ENCODE assay signal across 8 cellular contexts in the genomic region with DNA sequence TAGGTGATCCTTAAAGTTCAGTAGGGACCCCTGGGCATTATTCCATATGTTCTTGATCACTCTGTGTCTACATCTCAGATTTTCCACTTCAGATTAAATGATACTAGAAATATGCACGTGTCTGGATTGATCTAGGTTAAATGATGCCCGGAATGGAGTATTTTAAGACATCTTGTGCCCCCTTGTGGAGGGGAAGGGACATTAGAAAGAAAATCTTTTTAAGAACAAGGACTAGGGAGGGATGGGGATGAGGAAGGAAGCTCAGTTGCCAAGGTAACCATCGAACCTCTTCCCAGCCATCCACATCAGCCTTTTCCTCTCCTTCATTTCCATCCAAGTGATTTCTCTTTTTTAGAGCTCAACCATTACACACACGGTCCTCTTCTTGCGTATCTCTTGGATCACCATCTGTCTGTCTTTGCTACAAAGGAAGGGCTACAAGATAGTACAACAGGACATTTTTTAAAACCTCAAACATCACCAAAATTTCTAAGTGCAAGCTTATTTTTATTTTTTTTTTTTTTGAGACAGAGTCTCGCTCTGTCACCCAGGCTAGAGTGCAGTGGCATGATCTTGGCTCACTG. TPM values are rescaled to one million over a fixed set of nuclear protein-coding genes. Genes with fewer than 3 reads are reported as not detected.
DNase-seq lines count a peak whose midpoint lies in the region; ATAC-seq and TF ChIP-seq lines count a peak whose summit lies in the region.

No MANE protein-coding gene starts in this region.

- peaks cover 56% of the 10 kb centered on the region for H3K27me3 Mint-ChIP-seq in chondrocyte (ENCODE audit: low read depth)

- peak; percentile 26 to 67 (median 51) for DNase-seq in NCI-H1417 (lab: John Stamatoyannopoulos, UW)
- DNase-seq in NCI-H1417 treated with DMSO at 0.1 percent for 48 hours (lab: John Stamatoyannopoulos, UW): no peak
- peak; percentile 86 for DNase-seq in RKO (ENCODE audit: low spot score)
- no peak for DNase-seq in chondrocyte (ENCODE audit: low spot score)
- DNase-seq in lung microvascular endothelial cell (ENCODE audit: low read depth in 2 of 2): peak; percentile 57 to 58
- no peak for DNase-seq in epidermal melanocyte (ENCODE audit: insufficient read length, low spot score)
- no peak for DNase-seq in OCI-M2 (lab: John Stamatoyannopoulos, UW; ENCODE audit: unreplicated experiment)

- no peaks in the 10 kb centered on the region for H3K36me3 Mint-ChIP-seq in chondrocyte (ENCODE audit: low read depth)

- no peaks in the 10 kb centered on the region for H3K4me1 Mint-ChIP-seq in chondrocyte (ENCODE audit: low read depth)

- H3K4me3 Mint-ChIP-seq in chondrocyte (ENCODE audit: unreplicated experiment): no peak overlapping the region

- H3K9me3 Mint-ChIP-seq in chondrocyte (ENCODE audit: low read depth): peaks cover 3% of the 10 kb centered on the region

- H3K27ac Mint-ChIP-seq in chondrocyte (ENCODE audit: unreplicated experiment): no peak overlapping the region

- peak; percentile 14 for ATAC-seq in HG03354 (IDR thresholded peaks at IDR 0.05; ENCODE audit: poor library complexity, severe bottlenecking, unreplicated experiment)

- peak; percentile 84 for TF ChIP-seq CTCF in chondrocyte (IDR thresholded peaks at IDR 0.05)

RNA-seq across cellular contexts. Expression of a gene that starts 40.5 kb away (rescaled TPM):
- not detected in 3 replicates for total RNA-seq in chondrocyte
- not detected in 2 replicates for total RNA-seq in lung microvascular endothelial cell

RNA-seq across cellular contexts. Expression of a gene that starts 43.6 kb away (rescaled TPM):
- total RNA-seq in chondrocyte (0.22 to 2.1 TPM (median 0.31 TPM) in 3 replicates), lung microvascular endothelial cell (under 0.01 TPM in 2 replicates)

Comparison
In these comparisons a context has a peak if more than half of its experiments do, and no peak if none do; other contexts are left out.
1. DNase-seq: peak in NCI-H1417 (3 of 3), RKO (single experiment) and lung microvascular endothelial cell (2 of 2); none in NCI-H1417 treated with DMSO at 0.1 percent for 48 hours (single experiment), chondrocyte (single experiment), epidermal melanocyte (single experiment) and OCI-M2 (single experiment).